In genomic region chr5:76681287-76681686, GRCh38 we compare ENCODE assay signal across 1 cellular context.
TF ChIP-seq lines count a peak whose summit lies in the region.

No MANE protein-coding gene starts in this region.

TF ChIP-seq in GM12878, 131 proteins besides CTCF, POLR2A, EP300 and RAD21:
- TF ChIP-seq, protein P1, sequence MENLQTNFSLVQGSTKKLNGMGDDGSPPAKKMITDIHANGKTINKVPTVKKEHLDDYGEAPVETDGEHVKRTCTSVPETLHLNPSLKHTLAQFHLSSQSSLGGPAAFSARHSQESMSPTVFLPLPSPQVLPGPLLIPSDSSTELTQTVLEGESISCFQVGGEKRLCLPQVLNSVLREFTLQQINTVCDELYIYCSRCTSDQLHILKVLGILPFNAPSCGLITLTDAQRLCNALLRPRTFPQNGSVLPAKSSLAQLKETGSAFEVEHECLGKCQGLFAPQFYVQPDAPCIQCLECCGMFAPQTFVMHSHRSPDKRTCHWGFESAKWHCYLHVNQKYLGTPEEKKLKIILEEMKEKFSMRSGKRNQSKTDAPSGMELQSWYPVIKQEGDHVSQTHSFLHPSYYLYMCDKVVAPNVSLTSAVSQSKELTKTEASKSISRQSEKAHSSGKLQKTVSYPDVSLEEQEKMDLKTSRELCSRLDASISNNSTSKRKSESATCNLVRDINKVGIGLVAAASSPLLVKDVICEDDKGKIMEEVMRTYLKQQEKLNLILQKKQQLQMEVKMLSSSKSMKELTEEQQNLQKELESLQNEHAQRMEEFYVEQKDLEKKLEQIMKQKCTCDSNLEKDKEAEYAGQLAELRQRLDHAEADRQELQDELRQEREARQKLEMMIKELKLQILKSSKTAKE (IDR thresholded peaks at IDR 0.05; ENCODE audit: low read depth, poor library complexity, severe bottlenecking) = no peak
- TF ChIP-seq IRF5 (IDR thresholded peaks at IDR 0.05; ENCODE audit: borderline replicate concordance) (no peak), JUNB (IDR thresholded peaks at IDR 0.05) (peak; percentile 53), ZNF207 (IDR thresholded peaks at IDR 0.05; ENCODE audit: borderline replicate concordance) (no peak), HDAC2 (IDR thresholded peaks at IDR 0.05) (no peak), ATF3 (IDR thresholded peaks at IDR 0.05; ENCODE audit: borderline replicate concordance, extremely low read depth, low read depth, low read length) (no peak)
